In the genomic region with DNA sequence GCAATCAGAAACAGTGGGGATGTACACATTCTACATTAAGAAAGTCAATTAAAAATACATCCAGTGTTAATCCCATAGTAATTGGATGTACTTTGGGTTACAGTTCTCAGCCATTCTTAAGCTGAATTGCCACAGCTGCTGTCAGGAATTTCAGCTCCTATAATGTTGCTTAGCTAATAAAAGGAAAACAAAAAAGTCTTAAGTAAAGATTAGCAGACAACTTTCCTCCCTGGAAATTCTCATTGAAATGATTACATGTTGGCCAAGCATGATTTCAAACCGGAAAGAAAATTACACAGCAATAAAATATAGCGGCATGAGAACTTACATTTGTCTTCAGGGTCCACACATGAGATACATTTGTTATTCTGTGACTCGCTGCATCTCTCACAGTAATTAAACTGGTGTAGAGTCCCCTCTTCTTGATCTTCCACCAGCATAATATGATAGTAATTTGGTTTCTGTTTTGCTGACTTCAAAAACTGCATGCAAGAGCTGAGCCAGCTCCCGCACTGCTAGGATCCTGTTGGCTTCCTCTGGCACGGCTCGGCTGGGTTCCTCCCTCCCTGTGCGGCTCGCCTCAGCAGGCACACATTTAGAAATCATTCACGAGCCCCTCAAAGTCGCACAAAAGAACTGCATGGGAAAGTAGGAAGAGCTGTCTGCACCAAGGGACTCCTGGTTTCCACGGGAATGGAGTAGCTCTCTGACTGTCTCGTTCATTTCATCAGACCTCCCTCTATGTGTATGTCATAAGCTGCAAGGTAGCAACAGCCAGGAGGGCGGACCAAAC, we compare ENCODE assay signal across 9 cellular contexts. TPM values are rescaled to one million over a fixed set of nuclear protein-coding genes. Genes with fewer than 3 reads are reported as not detected.
DNase-seq lines count a peak whose midpoint lies in the region; ATAC-seq, FAIRE-seq and TF ChIP-seq lines count a peak whose summit lies in the region.
"Had no signal": no experiment of that assay in that cellular context is flagged by ENCODE, and none has a peak within 500 bp of the region (broad histone marks: within the 10 kb centered on the region; RNA-seq: fewer than 3 reads in every experiment).

Gene HTR2A (minus strand): TSS at position 708 of the 793 bp plus-strand sequence. CDS start 1,147 bp downstream, outside the sequence.

- ATAC-seq in GM23338 (peak; percentile 20; the same call in 2 of the 3 replicates), SK-N-SH treated with all-trans-retinoic acid at 6 μM for 48 hours (peak; percentile 64), pancreas (peak in 3 of 4 donors; percentile 37 to 44 (median 44)), GM21367 (IDR thresholded peaks at IDR 0.05; ENCODE audit: unreplicated experiment) (no peak)

- no peaks in the 10 kb centered on the region for H3K36me3 Mint-ChIP-seq in GM23338 (ENCODE audit: low read depth)

- H3K4me2 ChIP-seq in GM23338, result no peak within 1 kb of the TSS
- H3K4me2 ChIP-seq: KMS-11 had no signal

- H4K20me1 ChIP-seq in GM23338 (replicated peaks; ENCODE audit: insufficient read depth), result no peaks in the 10 kb centered on the region

- no peak within 1 kb of the TSS for H3K4me3 Mint-ChIP-seq in GM23338

- no peaks in the 10 kb centered on the region for H3K79me2 ChIP-seq in GM23338 (replicated peaks; ENCODE audit: insufficient read depth)

- H3K36me3 ChIP-seq in GM23338 (ENCODE audit: insufficient read depth), result no peaks in the 10 kb centered on the region
- H3K36me3 ChIP-seq in pancreas, result no peaks in the 10 kb centered on the region

- H3K4me1 ChIP-seq in GM23338 (ENCODE audit: insufficient read depth) (peaks cover 22% of the 10 kb centered on the region), pancreas (no peaks in the 10 kb centered on the region)

- TF ChIP-seq CTCF in GM23338 (conservative IDR thresholded peaks at IDR 0.05; ENCODE audit: low read depth in 2 of 2), result no peak
- TF ChIP-seq CTCF in pancreas (IDR thresholded peaks at IDR 0.05), result no peak

- H3K27ac Mint-ChIP-seq in GM23338, result peak within 1 kb of the TSS; percentile 7; the same call in 1 of the 2 replicates

- intact Hi-C loops in pancreas (cut with DNase I), result no loop called here

- H3K4me1 Mint-ChIP-seq in GM23338, result peaks cover 22% of the 10 kb centered on the region

- DNase-seq in GM23338 (ENCODE audit: low spot score) (peak; percentile 12), fibroblast of peridontal ligament (ENCODE audit: extremely low read depth) (peak; percentile 42), pancreas (peak in 3 of 6 donors; percentile 18 to 67 (median 45)), AG08396 (ENCODE audit: low spot score) (no peak), dermis blood vessel endothelial cell (no peak), D341Med (ENCODE audit: low spot score) (no peak)

- no peaks in the 10 kb centered on the region for H3K9me2 ChIP-seq in GM23338 (ENCODE audit: insufficient read depth)

- no peaks in the 10 kb centered on the region for H3F3A ChIP-seq in GM23338 (replicated peaks; ENCODE audit: low read depth)

- no peaks in the 10 kb centered on the region for H3K9me3 Mint-ChIP-seq in GM23338

- no peak within 1 kb of the TSS for H3K27ac ChIP-seq in GM23338 (ENCODE audit: low read depth)
- no peak within 1 kb of the TSS for H3K27ac ChIP-seq in pancreas
- H3K27ac ChIP-seq: KMS-11 had no signal

- WGBS in pancreas, 2 donors, result 13 to 15% methylated on average over 13 of the region's 13 CpGs

- H2AFZ ChIP-seq in GM23338, result peak within 1 kb of the TSS; percentile 86

- peaks cover 2% of the 10 kb centered on the region for H3K27me3 Mint-ChIP-seq in GM23338 (ENCODE audit: insufficient read depth, low read depth, poor library complexity)

- H3K4me3 ChIP-seq in GM23338 (no peak within 1 kb of the TSS), pancreas (peak within 1 kb of the TSS in 2 of 4 donors; percentile 22 to 23)

- no peak for FAIRE-seq in pancreas (lab: Jason Lieb, UNC)

- H3K27me3 ChIP-seq in GM23338 (ENCODE audit: insufficient read depth) (no peaks in the 10 kb centered on the region), pancreas (no peaks in the 10 kb centered on the region)

- H3K9me3 ChIP-seq in pancreas, result no peaks in the 10 kb centered on the region

TF ChIP-seq in GM23338, 12 proteins besides CTCF, POLR2A, EP300 and RAD21 (continues in another document):
- TF ChIP-seq, protein P1, sequence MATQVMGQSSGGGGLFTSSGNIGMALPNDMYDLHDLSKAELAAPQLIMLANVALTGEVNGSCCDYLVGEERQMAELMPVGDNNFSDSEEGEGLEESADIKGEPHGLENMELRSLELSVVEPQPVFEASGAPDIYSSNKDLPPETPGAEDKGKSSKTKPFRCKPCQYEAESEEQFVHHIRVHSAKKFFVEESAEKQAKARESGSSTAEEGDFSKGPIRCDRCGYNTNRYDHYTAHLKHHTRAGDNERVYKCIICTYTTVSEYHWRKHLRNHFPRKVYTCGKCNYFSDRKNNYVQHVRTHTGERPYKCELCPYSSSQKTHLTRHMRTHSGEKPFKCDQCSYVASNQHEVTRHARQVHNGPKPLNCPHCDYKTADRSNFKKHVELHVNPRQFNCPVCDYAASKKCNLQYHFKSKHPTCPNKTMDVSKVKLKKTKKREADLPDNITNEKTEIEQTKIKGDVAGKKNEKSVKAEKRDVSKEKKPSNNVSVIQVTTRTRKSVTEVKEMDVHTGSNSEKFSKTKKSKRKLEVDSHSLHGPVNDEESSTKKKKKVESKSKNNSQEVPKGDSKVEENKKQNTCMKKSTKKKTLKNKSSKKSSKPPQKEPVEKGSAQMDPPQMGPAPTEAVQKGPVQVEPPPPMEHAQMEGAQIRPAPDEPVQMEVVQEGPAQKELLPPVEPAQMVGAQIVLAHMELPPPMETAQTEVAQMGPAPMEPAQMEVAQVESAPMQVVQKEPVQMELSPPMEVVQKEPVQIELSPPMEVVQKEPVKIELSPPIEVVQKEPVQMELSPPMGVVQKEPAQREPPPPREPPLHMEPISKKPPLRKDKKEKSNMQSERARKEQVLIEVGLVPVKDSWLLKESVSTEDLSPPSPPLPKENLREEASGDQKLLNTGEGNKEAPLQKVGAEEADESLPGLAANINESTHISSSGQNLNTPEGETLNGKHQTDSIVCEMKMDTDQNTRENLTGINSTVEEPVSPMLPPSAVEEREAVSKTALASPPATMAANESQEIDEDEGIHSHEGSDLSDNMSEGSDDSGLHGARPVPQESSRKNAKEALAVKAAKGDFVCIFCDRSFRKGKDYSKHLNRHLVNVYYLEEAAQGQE (IDR thresholded peaks at IDR 0.05; ENCODE audit: unreplicated experiment), result no peak
- TF ChIP-seq STAT1 (IDR thresholded peaks at IDR 0.05; ENCODE audit: unreplicated experiment), result no peak
- TF ChIP-seq ZNF331 (CRISPR knock-in tag; IDR thresholded peaks at IDR 0.05; ENCODE audit: low read depth), result no peak
- no peak for TF ChIP-seq EZH2 (IDR thresholded peaks at IDR 0.05; ENCODE audit: low read depth, unreplicated experiment)

TF ChIP-seq in SK-N-SH treated with all-trans-retinoic acid at 6 μM for 48 hours, 23 proteins besides CTCF, POLR2A, EP300 and RAD21:
- TF ChIP-seq TCF4 (CRISPR knock-in tag; IDR thresholded peaks at IDR 0.05; ENCODE audit: borderline replicate concordance) (no peak), ZFP30 (CRISPR knock-in tag; IDR thresholded peaks at IDR 0.05) (no peak), ESRRG (CRISPR knock-in tag; IDR thresholded peaks at IDR 0.05) (no peak), ARNTL (CRISPR knock-in tag; IDR thresholded peaks at IDR 0.05; ENCODE audit: borderline replicate concordance, low read depth) (no peak), ZNF70 (CRISPR knock-in tag; IDR thresholded peaks at IDR 0.05) (no peak), GLIS3 (CRISPR knock-in tag; IDR thresholded peaks at IDR 0.05) (no peak), CSDC2 (CRISPR knock-in tag; IDR thresholded peaks at IDR 0.05) (no peak), RARB (CRISPR knock-in tag; IDR thresholded peaks at IDR 0.05) (no peak), ISL1 (CRISPR knock-in tag; IDR thresholded peaks at IDR 0.05) (no peak), BACH2 (CRISPR knock-in tag; IDR thresholded peaks at IDR 0.05; ENCODE audit: borderline replicate concordance) (no peak)
- TF ChIP-seq, protein P2, sequence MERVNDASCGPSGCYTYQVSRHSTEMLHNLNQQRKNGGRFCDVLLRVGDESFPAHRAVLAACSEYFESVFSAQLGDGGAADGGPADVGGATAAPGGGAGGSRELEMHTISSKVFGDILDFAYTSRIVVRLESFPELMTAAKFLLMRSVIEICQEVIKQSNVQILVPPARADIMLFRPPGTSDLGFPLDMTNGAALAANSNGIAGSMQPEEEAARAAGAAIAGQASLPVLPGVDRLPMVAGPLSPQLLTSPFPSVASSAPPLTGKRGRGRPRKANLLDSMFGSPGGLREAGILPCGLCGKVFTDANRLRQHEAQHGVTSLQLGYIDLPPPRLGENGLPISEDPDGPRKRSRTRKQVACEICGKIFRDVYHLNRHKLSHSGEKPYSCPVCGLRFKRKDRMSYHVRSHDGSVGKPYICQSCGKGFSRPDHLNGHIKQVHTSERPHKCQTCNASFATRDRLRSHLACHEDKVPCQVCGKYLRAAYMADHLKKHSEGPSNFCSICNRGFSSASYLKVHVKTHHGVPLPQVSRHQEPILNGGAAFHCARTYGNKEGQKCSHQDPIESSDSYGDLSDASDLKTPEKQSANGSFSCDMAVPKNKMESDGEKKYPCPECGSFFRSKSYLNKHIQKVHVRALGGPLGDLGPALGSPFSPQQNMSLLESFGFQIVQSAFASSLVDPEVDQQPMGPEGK (CRISPR knock-in tag; IDR thresholded peaks at IDR 0.05; ENCODE audit: borderline replicate concordance), result no peak
TF ChIP-seq in SK-N-SH treated with all-trans-retinoic acid at 6 μM for 48 hours: peak in this region for 0.

RNA-seq across cellular contexts. Expression of gene HTR2A, which starts in this region (rescaled TPM):
- total RNA-seq in GM23338 (2014; rRNA removed; shearing (Covaris generic)), result not detected in 2 replicates
- polyA plus RNA-seq in GM23338 (2016; fragmentation: Nextera tagmentation; extraction: Ambion mirVana) (not detected in 2 replicates), pancreas (under 1 TPM in 1 of 2 donors, not detected in 1; 0.08 TPM)
- total RNA-seq in pancreas (under 1 TPM in 2 of 6 donors, not detected in 4; 0.03 to 0.18 TPM), dermis blood vessel endothelial cell (not detected in 2 replicates)

Comparison
In these comparisons a context has a peak if more than half of its experiments do, and no peak if none do; other contexts are left out.
1. Peak in DNase-seq and ATAC-seq in GM23338; RNA of the gene not detected or under 1 TPM.
2. Peak in ATAC-seq in pancreas; RNA of the gene not detected or under 1 TPM.